Comparison of ENCODE assay signal across 8 cellular contexts in the genomic region with DNA sequence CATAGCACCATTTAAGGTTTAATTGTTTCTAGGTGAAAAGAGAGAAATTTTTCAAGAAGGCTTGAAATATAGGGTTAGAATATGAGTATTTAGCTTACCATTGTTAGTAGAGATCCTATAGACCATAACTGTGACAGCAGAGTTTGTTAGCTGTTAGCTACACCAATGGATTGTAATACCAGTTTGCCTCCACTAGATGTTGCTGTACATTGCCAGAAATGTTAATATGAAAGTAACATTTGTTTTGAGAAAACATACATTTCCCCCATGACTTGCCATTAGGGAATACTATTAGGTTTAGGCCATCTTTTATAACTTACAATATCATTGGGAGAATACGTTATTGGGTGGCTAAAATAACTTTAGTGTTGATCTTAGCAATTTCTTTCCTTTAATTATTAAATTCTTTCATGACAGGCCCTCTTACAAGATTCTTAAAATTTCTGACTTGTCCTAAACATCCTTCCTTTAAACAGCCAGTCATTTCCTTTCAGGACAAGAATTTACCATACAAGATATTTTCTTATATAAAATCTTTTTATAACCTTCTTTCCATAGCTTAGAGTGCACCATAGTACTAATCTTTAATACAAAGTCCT. TPM values are rescaled to one million over a fixed set of nuclear protein-coding genes. Genes with fewer than 3 reads are reported as not detected.
DNase-seq lines count a peak whose midpoint lies in the region; ATAC-seq and TF ChIP-seq lines count a peak whose summit lies in the region.

No MANE protein-coding gene starts in this region.

- TF ChIP-seq CTCF in liver (IDR thresholded peaks at IDR 0.05; ENCODE audit: low read depth, low read length, missing input control): peak; percentile 92
- TF ChIP-seq CTCF in vagina (IDR thresholded peaks at IDR 0.05): peak; percentile 49 to 90 (median 54)

- intact Hi-C loops in vagina (cut with DNase I): no loop called here

- peak; percentile 94 to 97 for TF ChIP-seq RAD21 in liver (IDR thresholded peaks at IDR 0.05)

- no peak overlapping the region for H3K27ac ChIP-seq in liver (ENCODE audit: low read depth in 1 of 2, low read length in 2 of 2)
- no peak overlapping the region for H3K27ac ChIP-seq in vagina

- TF ChIP-seq POLR2A in vagina (IDR thresholded peaks at IDR 0.05): no peak

- peaks cover 7 to 10% (median 9%) of the 10 kb centered on the region in 4 donors for H3K4me1 ChIP-seq in liver (ENCODE audit: control insufficient read depth in 4 of 4, insufficient read depth in 4 of 4, low read length in 3 of 4)
- peaks cover 12% of the 10 kb centered on the region for H3K4me1 ChIP-seq in vagina

- H3K9me3 ChIP-seq in liver (ENCODE audit: control insufficient read depth in 4 of 4, low read length in 3 of 4) (no peaks in the 10 kb centered on the region), vagina (no peaks in the 10 kb centered on the region)

- DNase-seq in ELR (ENCODE audit: low read depth) (peak; percentile 56), NCI-H748 treated with DMSO at 0.1 percent for 48 hours (lab: John Stamatoyannopoulos, UW) (peak; percentile 48), cerebellar cortex (ENCODE audit: low spot score) (peak; percentile 66), vagina (ENCODE audit: extremely low spot score in 2 of 2) (no peak)
- no peak for DNase-seq in activated naive CD4-positive, alpha-beta T cell treated with anti-CD3 and anti-CD28 coated beads, Interleukin-2, amount 10 ng/mL, durations not matched to agents 7 days and 5 days

- CTCF ChIA-PET in activated naive CD4-positive, alpha-beta T cell treated with anti-CD3 and anti-CD28 coated beads, Interleukin-2, amount 10 ng/mL, durations not matched to agents 7 days and 5 days (lab: Charles Lee): interaction anchor here (0.8 to 3.5 kb wide), 3 partner anchors 18 to 357 kb away, joined by 3 to 23 read pairs (median 4); no protein-coding TSS in a partner anchor

- no peaks in the 10 kb centered on the region for H3K36me3 Mint-ChIP-seq in activated naive CD4-positive, alpha-beta T cell treated with anti-CD3 and anti-CD28 coated beads, Interleukin-2, amount 10 ng/mL, durations not matched to agents 7 days and 5 days

- H3K9me3 Mint-ChIP-seq in activated naive CD4-positive, alpha-beta T cell treated with anti-CD3 and anti-CD28 coated beads, Interleukin-2, amount 10 ng/mL, durations not matched to agents 7 days and 5 days: no peaks in the 10 kb centered on the region

- no peak overlapping the region for H3K9ac ChIP-seq in liver (ENCODE audit: low read depth in 1 of 2, low read length in 2 of 2)

- no peak overlapping the region for H3K27ac Mint-ChIP-seq in activated naive CD4-positive, alpha-beta T cell treated with anti-CD3 and anti-CD28 coated beads, Interleukin-2, amount 10 ng/mL, durations not matched to agents 7 days and 5 days

- peaks cover 27% of the 10 kb centered on the region for H3K27me3 Mint-ChIP-seq in activated naive CD4-positive, alpha-beta T cell treated with anti-CD3 and anti-CD28 coated beads, Interleukin-2, amount 10 ng/mL, durations not matched to agents 7 days and 5 days

- 16% methylated on average over 1 of the region's 1 CpG for WGBS in liver

- no peaks in the 10 kb centered on the region for H3K27me3 ChIP-seq in liver (ENCODE audit: control insufficient read depth in 4 of 4, insufficient read depth in 4 of 4, low read length in 3 of 4)
- H3K27me3 ChIP-seq in vagina: peaks cover 4% of the 10 kb centered on the region

- H3K4me3 ChIP-seq in liver (ENCODE audit: low read depth in 1 of 3, low read length in 3 of 3) (no peak overlapping the region), vagina (no peak overlapping the region)

- ATAC-seq in HG02763 (IDR thresholded peaks at IDR 0.05; ENCODE audit: unreplicated experiment): peak; percentile 56
- no peak for ATAC-seq in HG02571 (IDR thresholded peaks at IDR 0.05; ENCODE audit: unreplicated experiment)

- H3K4me3 Mint-ChIP-seq in activated naive CD4-positive, alpha-beta T cell treated with anti-CD3 and anti-CD28 coated beads, Interleukin-2, amount 10 ng/mL, durations not matched to agents 7 days and 5 days: no peak overlapping the region

- H3K4me1 Mint-ChIP-seq in activated naive CD4-positive, alpha-beta T cell treated with anti-CD3 and anti-CD28 coated beads, Interleukin-2, amount 10 ng/mL, durations not matched to agents 7 days and 5 days: no peaks in the 10 kb centered on the region

- H3K36me3 ChIP-seq in liver (ENCODE audit: control insufficient read depth in 4 of 4, insufficient read depth in 3 of 4, low read depth in 1 of 4, low read length in 3 of 4): no peaks in the 10 kb centered on the region
- no peaks in the 10 kb centered on the region for H3K36me3 ChIP-seq in vagina

TF ChIP-seq in liver, 16 proteins besides CTCF, POLR2A, EP300 and RAD21:
- no peak for TF ChIP-seq JUND (IDR thresholded peaks at IDR 0.05)
- TF ChIP-seq YY1 (IDR thresholded peaks at IDR 0.05): no peak
- TF ChIP-seq TAF1 (conservative IDR thresholded peaks at IDR 0.05): no peak
- no peak for TF ChIP-seq REST (IDR thresholded peaks at IDR 0.05)
- no peak for TF ChIP-seq FOXA2 (IDR thresholded peaks at IDR 0.05)
- no peak for TF ChIP-seq FOXA1 (IDR thresholded peaks at IDR 0.05)
- no peak for TF ChIP-seq SP1 (IDR thresholded peaks at IDR 0.05)
- TF ChIP-seq, protein P1, sequence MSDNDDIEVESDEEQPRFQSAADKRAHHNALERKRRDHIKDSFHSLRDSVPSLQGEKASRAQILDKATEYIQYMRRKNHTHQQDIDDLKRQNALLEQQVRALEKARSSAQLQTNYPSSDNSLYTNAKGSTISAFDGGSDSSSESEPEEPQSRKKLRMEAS (IDR thresholded peaks at IDR 0.05): no peak
- TF ChIP-seq HNF4G (IDR thresholded peaks at IDR 0.05): no peak
- no peak for TF ChIP-seq HNF4A (conservative IDR thresholded peaks at IDR 0.05)
- TF ChIP-seq RXRA (IDR thresholded peaks at IDR 0.05): no peak
- TF ChIP-seq EGR1 (IDR thresholded peaks at IDR 0.05; ENCODE audit: low read depth in 2 of 2): no peak
- no peak for TF ChIP-seq ZBTB33 (IDR thresholded peaks at IDR 0.05)
- TF ChIP-seq NR2F2 (IDR thresholded peaks at IDR 0.05): no peak

RNA-seq across cellular contexts. Expression of gene ZNF117, which starts 39.5 kb away (rescaled TPM):
- 1 to 10 TPM; 4.1 to 4.3 TPM for total RNA-seq in liver
- polyA plus RNA-seq in liver: under 1 TPM; 0.69 to 0.92 TPM
- 18.2 TPM for total RNA-seq in vagina

RNA-seq across cellular contexts. Expression of gene ZNF273, which starts 48.3 kb away (rescaled TPM):
- total RNA-seq in liver (10 to 100 TPM in 1 of 2 donors, under 1 TPM in 1; 0.92 to 14.9 TPM), vagina (47.4 TPM)
- under 1 TPM; 0.43 to 0.54 TPM for polyA plus RNA-seq in liver

RNA-seq across cellular contexts. Expression of gene ERV3-1, which starts 55.1 kb away (rescaled TPM):
- total RNA-seq in liver (1 to 10 TPM; 3.8 to 6.5 TPM), vagina (29.5 TPM)
- 1 to 10 TPM; 1.7 to 5.4 TPM for polyA plus RNA-seq in liver

Comparison
In these comparisons a context has a peak if more than half of its experiments do, and no peak if none do; other contexts are left out.
1. DNase-seq: peak in ELR (single experiment), NCI-H748 treated with DMSO at 0.1 percent for 48 hours (single experiment) and cerebellar cortex (single experiment); none in vagina (0 of 2) and activated naive CD4-positive, alpha-beta T cell treated with anti-CD3 and anti-CD28 coated beads, Interleukin-2, amount 10 ng/mL, durations not matched to agents 7 days and 5 days (single experiment).